In the genomic region with DNA sequence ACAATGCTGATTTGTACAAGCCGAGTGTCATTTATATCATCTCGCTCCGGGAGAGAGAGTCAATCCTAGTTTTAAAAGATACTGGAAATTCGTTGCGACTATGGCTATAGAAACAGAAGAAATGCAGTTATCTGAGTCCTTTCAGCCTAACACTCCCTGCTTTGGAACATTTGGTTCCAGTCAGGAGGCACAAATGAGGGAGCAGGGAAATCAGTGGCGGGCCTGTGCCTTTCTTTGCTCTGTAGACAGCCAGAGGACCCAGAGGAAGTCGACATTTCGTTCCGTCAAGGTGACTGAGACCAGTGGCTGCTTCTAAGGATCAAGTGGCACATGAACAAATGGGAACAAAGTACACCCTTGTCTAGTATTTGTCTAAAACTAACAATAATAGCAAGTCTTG, we compare ENCODE assay signal across 9 cellular contexts. TPM values are rescaled to one million over a fixed set of nuclear protein-coding genes. Genes with fewer than 3 reads are reported as not detected.
A peak's percentile ranks its signal among the peaks of the same experiment; 100 is the strongest.
DNase-seq lines count a peak whose midpoint lies in the region; ATAC-seq and TF ChIP-seq lines count a peak whose summit lies in the region.
"Had no signal": no experiment of that assay in that cellular context is flagged by ENCODE, and none has a peak within 500 bp of the region (broad histone marks: within the 10 kb centered on the region; RNA-seq: fewer than 3 reads in every experiment).

No MANE protein-coding gene starts in this region.

- peak overlapping the region; percentile 70 for H3K4me3 Mint-ChIP-seq in activated CD4-positive, alpha-beta T cell treated with anti-CD3 and anti-CD28 coated beads for 36 hours
- peak overlapping the region; percentile 54 for H3K4me3 Mint-ChIP-seq in WTC11
- H3K4me3 Mint-ChIP-seq: dendritic cell treated with granulocyte-macrophage colony-stimulating factor and Interleukin-4, amounts not matched to agents 40 ng/mL and 50 ng/mL, for 4 days had no signal

- TF ChIP-seq CTCF in WTC11 (IDR thresholded peaks at IDR 0.05) (no peak), hepatocyte (IDR thresholded peaks at IDR 0.05; ENCODE audit: poor library complexity) (no peak)

- intact Hi-C loops in activated CD4-positive, alpha-beta T cell treated with anti-CD3 and anti-CD28 coated beads for 36 hours (cut with DNase I, micrococcal nuclease) = loop anchor here (1.0 to 2.0 kb wide), 4 partner anchors 50 to 209 kb away; partner anchors contain the start of gene ARL6 (in 1 of the 2)

- H3K9me3 ChIP-seq in hepatocyte (ENCODE audit: low read depth) = no peaks in the 10 kb centered on the region

- H3K4me1 ChIP-seq in hepatocyte (ENCODE audit: insufficient read depth) = peaks cover 14% of the 10 kb centered on the region

- no peaks in the 10 kb centered on the region for H3K9me3 Mint-ChIP-seq in activated CD4-positive, alpha-beta T cell treated with anti-CD3 and anti-CD28 coated beads for 36 hours (ENCODE audit: low read depth)
- no peaks in the 10 kb centered on the region for H3K9me3 Mint-ChIP-seq in WTC11
- H3K9me3 Mint-ChIP-seq: dendritic cell treated with granulocyte-macrophage colony-stimulating factor and Interleukin-4, amounts not matched to agents 40 ng/mL and 50 ng/mL, for 4 days had no signal

- no peaks in the 10 kb centered on the region for H3K27me3 Mint-ChIP-seq in activated CD4-positive, alpha-beta T cell treated with anti-CD3 and anti-CD28 coated beads for 36 hours
- H3K27me3 Mint-ChIP-seq in WTC11 (ENCODE audit: low read depth) = peaks cover 21% of the 10 kb centered on the region
- H3K27me3 Mint-ChIP-seq: dendritic cell treated with granulocyte-macrophage colony-stimulating factor and Interleukin-4, amounts not matched to agents 40 ng/mL and 50 ng/mL, for 4 days had no signal

- H3K4me3 ChIP-seq in hepatocyte = peak overlapping the region; percentile 84

- H3K4me2 ChIP-seq in hepatocyte = peak overlapping the region; percentile 92

- peaks cover 37% of the 10 kb centered on the region for H3K4me1 Mint-ChIP-seq in activated CD4-positive, alpha-beta T cell treated with anti-CD3 and anti-CD28 coated beads for 36 hours
- H3K4me1 Mint-ChIP-seq in WTC11 = peaks cover 26% of the 10 kb centered on the region

- H3K36me3 Mint-ChIP-seq in activated CD4-positive, alpha-beta T cell treated with anti-CD3 and anti-CD28 coated beads for 36 hours (ENCODE audit: low read depth) = peaks cover 13% of the 10 kb centered on the region
- no peaks in the 10 kb centered on the region for H3K36me3 Mint-ChIP-seq in WTC11

- H4K20me1 ChIP-seq in hepatocyte (ENCODE audit: insufficient read depth, poor library complexity, severe bottlenecking) = no peaks in the 10 kb centered on the region

- H3K79me2 ChIP-seq in hepatocyte = peaks cover 34% of the 10 kb centered on the region

- H2AFZ ChIP-seq in hepatocyte = peak overlapping the region; percentile 87

- peak overlapping the region; percentile 40 for H3K27ac Mint-ChIP-seq in activated CD4-positive, alpha-beta T cell treated with anti-CD3 and anti-CD28 coated beads for 36 hours
- H3K27ac Mint-ChIP-seq in WTC11 = no peak overlapping the region

- H3K36me3 ChIP-seq in hepatocyte (replicated peaks; ENCODE audit: insufficient read depth, low read depth) = no peaks in the 10 kb centered on the region

- H3K27ac ChIP-seq in hepatocyte = peak overlapping the region; percentile 86
- H3K27ac ChIP-seq in substantia nigra (ENCODE audit: low read depth, low read length, poor library complexity, severe bottlenecking) = peak overlapping the region; percentile 10

- 96% methylated on average over 9 of the region's 9 CpGs for WGBS in hepatocyte (ENCODE audit: low lambda C conversion rate, missing lambda C conversion rate)

- POLR2A ChIA-PET in activated CD4-positive, alpha-beta T cell treated with anti-CD3 and anti-CD28 coated beads for 36 hours (lab: Charles Lee) = no interaction called here
- POLR2A ChIA-PET in WTC11 (lab: Charles Lee) = no interaction called here

- H3K9me2 ChIP-seq in hepatocyte (replicated peaks; ENCODE audit: insufficient read depth) = no peaks in the 10 kb centered on the region

- no peak for ATAC-seq in activated CD4-positive, alpha-beta T cell treated with anti-CD3 and anti-CD28 coated beads for 36 hours
- ATAC-seq in WTC11 = no peak
- no peak for ATAC-seq in GM21526 (IDR thresholded peaks at IDR 0.05; ENCODE audit: low FRiP score, unreplicated experiment)
- no peak for ATAC-seq in GM21529 (IDR thresholded peaks at IDR 0.05; ENCODE audit: unreplicated experiment)

- CTCF ChIA-PET in activated CD4-positive, alpha-beta T cell treated with anti-CD3 and anti-CD28 coated beads for 36 hours (lab: Charles Lee) = no interaction called here
- CTCF ChIA-PET in WTC11 (lab: Charles Lee) = no interaction called here

- no peak for DNase-seq in activated CD4-positive, alpha-beta T cell treated with anti-CD3 and anti-CD28 coated beads for 36 hours
- DNase-seq in activated CD4-positive, alpha-beta T cell treated with anti-CD3 and anti-CD28 coated beads, Interleukin-2, amount 50 U/mL, for 48 hours = no peak
- DNase-seq in WTC11 (ENCODE audit: low spot score) (no peak), hepatocyte (ENCODE audit: low spot score) (no peak), substantia nigra (lab: John Stamatoyannopoulos, UW) (no peak)
- no peak for DNase-seq in stimulated activated CD4-positive, alpha-beta T cell treated with anti-CD3 and anti-CD28 coated beads, Interleukin-4, amount 100 ng/mL, for 24 hours

- H3K27me3 ChIP-seq in hepatocyte = no peaks in the 10 kb centered on the region

TF ChIP-seq in WTC11, 78 proteins besides CTCF, POLR2A, EP300 and RAD21 (continues in another document):
- no peak for TF ChIP-seq ARID4B (CRISPR knock-in tag; IDR thresholded peaks at IDR 0.05; ENCODE audit: borderline replicate concordance)
- TF ChIP-seq, protein P1, sequence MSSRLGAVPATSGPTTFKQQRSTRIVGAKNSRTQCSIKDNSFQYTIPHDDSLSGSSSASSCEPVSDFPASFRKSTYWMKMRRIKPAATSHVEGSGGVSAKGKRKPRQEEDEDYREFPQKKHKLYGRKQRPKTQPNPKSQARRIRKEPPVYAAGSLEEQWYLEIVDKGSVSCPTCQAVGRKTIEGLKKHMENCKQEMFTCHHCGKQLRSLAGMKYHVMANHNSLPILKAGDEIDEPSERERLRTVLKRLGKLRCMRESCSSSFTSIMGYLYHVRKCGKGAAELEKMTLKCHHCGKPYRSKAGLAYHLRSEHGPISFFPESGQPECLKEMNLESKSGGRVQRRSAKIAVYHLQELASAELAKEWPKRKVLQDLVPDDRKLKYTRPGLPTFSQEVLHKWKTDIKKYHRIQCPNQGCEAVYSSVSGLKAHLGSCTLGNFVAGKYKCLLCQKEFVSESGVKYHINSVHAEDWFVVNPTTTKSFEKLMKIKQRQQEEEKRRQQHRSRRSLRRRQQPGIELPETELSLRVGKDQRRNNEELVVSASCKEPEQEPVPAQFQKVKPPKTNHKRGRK (CRISPR knock-in tag; IDR thresholded peaks at IDR 0.05; ENCODE audit: borderline replicate concordance) = no peak
- TF ChIP-seq, protein P2, sequence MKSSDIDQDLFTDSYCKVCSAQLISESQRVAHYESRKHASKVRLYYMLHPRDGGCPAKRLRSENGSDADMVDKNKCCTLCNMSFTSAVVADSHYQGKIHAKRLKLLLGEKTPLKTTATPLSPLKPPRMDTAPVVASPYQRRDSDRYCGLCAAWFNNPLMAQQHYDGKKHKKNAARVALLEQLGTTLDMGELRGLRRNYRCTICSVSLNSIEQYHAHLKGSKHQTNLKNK (CRISPR knock-in tag; IDR thresholded peaks at IDR 0.05) = no peak
- no peak for TF ChIP-seq ERG (CRISPR knock-in tag; IDR thresholded peaks at IDR 0.05)

RNA-seq across cellular contexts. Expression of gene RIOX2, which starts 0.7 kb away (rescaled TPM):
- 10 to 100 TPM; 35.0 to 35.5 TPM for total RNA-seq in activated CD4-positive, alpha-beta T cell treated with anti-CD3 and anti-CD28 coated beads for 36 hours
- total RNA-seq in WTC11 (2021) (8.7 to 11.0 TPM (median 8.7 TPM) in 3 replicates), hepatocyte (26.0 and 26.2 TPM in 2 replicates)
- polyA plus RNA-seq in hepatocyte = 14.7 and 15.5 TPM in 2 replicates
